9 cellular contexts compared by ENCODE assay signal in the genomic region with DNA sequence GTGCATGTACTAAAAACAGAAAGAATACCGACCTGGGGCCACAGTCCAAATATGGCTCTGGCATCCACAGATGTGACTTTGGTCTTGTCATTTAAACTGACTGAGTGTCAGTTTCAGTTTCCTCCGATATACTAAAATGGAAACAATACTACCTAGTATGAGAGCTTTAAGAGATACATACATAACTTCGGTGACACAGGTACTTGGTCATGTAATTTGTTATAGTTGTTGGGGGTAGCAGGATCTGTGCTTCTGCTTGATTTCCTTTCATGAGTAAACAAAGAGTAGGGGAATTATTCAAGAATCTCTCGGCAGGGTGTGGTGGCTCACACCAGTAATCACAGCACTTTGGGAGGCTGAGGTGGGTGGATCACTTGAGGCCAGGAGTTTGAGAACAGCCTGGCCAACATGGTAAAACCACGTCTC. TPM values are rescaled to one million over a fixed set of nuclear protein-coding genes. Genes with fewer than 3 reads are reported as not detected.
DNase-seq lines count a peak whose midpoint lies in the region; ATAC-seq and TF ChIP-seq lines count a peak whose summit lies in the region.
"Had no signal": no experiment of that assay in that cellular context is flagged by ENCODE, and none has a peak within 500 bp of the region (broad histone marks: within the 10 kb centered on the region; RNA-seq: fewer than 3 reads in every experiment).

No MANE protein-coding gene starts in this region.

- H3K27me3 Mint-ChIP-seq in activated naive CD8-positive, alpha-beta T cell: no peaks in the 10 kb centered on the region

- no peaks in the 10 kb centered on the region for H3K9me3 ChIP-seq in SK-N-SH

- CTCF ChIA-PET in SK-N-SH (lab: Yijun Ruan, JAX): interaction anchor here (0.9 to 1.0 kb wide), 2 partner anchors 13 to 209 kb away, joined by 3 read pairs; no protein-coding TSS in a partner anchor

- no peak for TF ChIP-seq RAD21 in SK-N-SH (IDR thresholded peaks at IDR 0.05; ENCODE audit: low read length)

- H3K4me1 Mint-ChIP-seq in activated naive CD8-positive, alpha-beta T cell (ENCODE audit: low read depth): peaks cover 58% of the 10 kb centered on the region

- ATAC-seq in GM18498 (IDR thresholded peaks at IDR 0.05; ENCODE audit: unreplicated experiment): peak; percentile 87
- ATAC-seq in HG03196 (IDR thresholded peaks at IDR 0.05; ENCODE audit: unreplicated experiment): peak; percentile 77

- H4K20me1 ChIP-seq in SK-N-SH (ENCODE audit: insufficient read depth): no peaks in the 10 kb centered on the region

- no peaks in the 10 kb centered on the region for H3K9me2 ChIP-seq in SK-N-SH

- H3K4me3 Mint-ChIP-seq in activated naive CD8-positive, alpha-beta T cell: peak overlapping the region; percentile 4

- H3K4me1 ChIP-seq in SK-N-SH (ENCODE audit: control insufficient read depth in 1 of 2, insufficient read depth in 2 of 2, low read depth in 1 of 2, low read length in 1 of 2): peaks cover 0 to 6% of the 10 kb centered on the region in 2 experiments; a peak in 1 of 4 replicates

- TF ChIP-seq CTCF in GM20000 (IDR thresholded peaks at IDR 0.05; ENCODE audit: extremely low read depth, missing control alignments) (no peak), SK-N-SH (IDR thresholded peaks at IDR 0.05) (no peak)

- H3K9me3 Mint-ChIP-seq in activated naive CD8-positive, alpha-beta T cell (ENCODE audit: low read depth): no peaks in the 10 kb centered on the region

- H3K27ac ChIP-seq in SK-N-SH (ENCODE audit: low read depth in 2 of 2, low read length in 1 of 2): no peak overlapping the region

- H3K36me3 ChIP-seq in SK-N-SH (replicated peaks in 1 of 2; ENCODE audit: control insufficient read depth in 1 of 2, insufficient read depth in 2 of 2, low read length in 1 of 2): no peaks in the 10 kb centered on the region

- DNase-seq in GM20000 (ENCODE audit: low spot score) (peak; percentile 51), NCI-H2107 treated with DMSO at 0.1 percent for 48 hours (lab: John Stamatoyannopoulos, UW; ENCODE audit: unreplicated experiment) (no peak), iPS-NIHi7 (ENCODE audit: extremely low spot score) (no peak), GOT3 (lab: John Stamatoyannopoulos, UW) (no peak), SK-N-SH (no peak)
- DNase-seq: activated gamma-delta T cell had no signal

- peaks cover 18% of the 10 kb centered on the region for H3K79me2 ChIP-seq in SK-N-SH (ENCODE audit: insufficient read depth)

- no peak overlapping the region for H2AFZ ChIP-seq in SK-N-SH (ENCODE audit: low read depth)

- peaks cover 7% of the 10 kb centered on the region for H3K36me3 Mint-ChIP-seq in activated naive CD8-positive, alpha-beta T cell

- POLR2A ChIA-PET in SK-N-SH (lab: Yijun Ruan, JAX): no interaction called here

- H3F3A ChIP-seq in SK-N-SH (replicated peaks; ENCODE audit: insufficient read depth): no peaks in the 10 kb centered on the region

- H3K9ac ChIP-seq in SK-N-SH: no peak overlapping the region

- no peak for TF ChIP-seq EP300 in SK-N-SH (IDR thresholded peaks at IDR 0.05; ENCODE audit: borderline replicate concordance in 1 of 2, low read depth in 1 of 2, low read length in 1 of 2)

- H3K4me2 ChIP-seq in SK-N-SH: no peak overlapping the region

- WGBS in SK-N-SH (ENCODE audit: low lambda C conversion rate): 97% methylated on average over 5 of the region's 5 CpGs

- no peak overlapping the region for H3K4me3 ChIP-seq in SK-N-SH (ENCODE audit: low read depth in 2 of 2, low read length in 1 of 2)

- no peaks in the 10 kb centered on the region for H3K27me3 ChIP-seq in SK-N-SH (ENCODE audit: insufficient read depth)

- H3K27ac Mint-ChIP-seq in activated naive CD8-positive, alpha-beta T cell: peak overlapping the region; percentile 35

TF ChIP-seq in SK-N-SH, 30 proteins besides CTCF, POLR2A, EP300 and RAD21:
- TF ChIP-seq, protein P1, sequence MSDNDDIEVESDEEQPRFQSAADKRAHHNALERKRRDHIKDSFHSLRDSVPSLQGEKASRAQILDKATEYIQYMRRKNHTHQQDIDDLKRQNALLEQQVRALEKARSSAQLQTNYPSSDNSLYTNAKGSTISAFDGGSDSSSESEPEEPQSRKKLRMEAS (IDR thresholded peaks at IDR 0.05; ENCODE audit: low read depth): no peak
- TF ChIP-seq TCF12 (IDR thresholded peaks at IDR 0.05): no peak
- TF ChIP-seq RFX5 (IDR thresholded peaks at IDR 0.05; ENCODE audit: low read length): no peak
- no peak for TF ChIP-seq POLR2AphosphoS5 (IDR thresholded peaks at IDR 0.05; ENCODE audit: low read depth, low read length)
- TF ChIP-seq ELF1 (IDR thresholded peaks at IDR 0.05): no peak
- no peak for TF ChIP-seq YY1 (IDR thresholded peaks at IDR 0.05; ENCODE audit: low read depth)
- TF ChIP-seq FOSL2 (IDR thresholded peaks at IDR 0.05; ENCODE audit: borderline replicate concordance, low read depth): no peak
- no peak for TF ChIP-seq NRF1 (IDR thresholded peaks at IDR 0.05; ENCODE audit: low read depth, low read length)
- TF ChIP-seq, protein P2, sequence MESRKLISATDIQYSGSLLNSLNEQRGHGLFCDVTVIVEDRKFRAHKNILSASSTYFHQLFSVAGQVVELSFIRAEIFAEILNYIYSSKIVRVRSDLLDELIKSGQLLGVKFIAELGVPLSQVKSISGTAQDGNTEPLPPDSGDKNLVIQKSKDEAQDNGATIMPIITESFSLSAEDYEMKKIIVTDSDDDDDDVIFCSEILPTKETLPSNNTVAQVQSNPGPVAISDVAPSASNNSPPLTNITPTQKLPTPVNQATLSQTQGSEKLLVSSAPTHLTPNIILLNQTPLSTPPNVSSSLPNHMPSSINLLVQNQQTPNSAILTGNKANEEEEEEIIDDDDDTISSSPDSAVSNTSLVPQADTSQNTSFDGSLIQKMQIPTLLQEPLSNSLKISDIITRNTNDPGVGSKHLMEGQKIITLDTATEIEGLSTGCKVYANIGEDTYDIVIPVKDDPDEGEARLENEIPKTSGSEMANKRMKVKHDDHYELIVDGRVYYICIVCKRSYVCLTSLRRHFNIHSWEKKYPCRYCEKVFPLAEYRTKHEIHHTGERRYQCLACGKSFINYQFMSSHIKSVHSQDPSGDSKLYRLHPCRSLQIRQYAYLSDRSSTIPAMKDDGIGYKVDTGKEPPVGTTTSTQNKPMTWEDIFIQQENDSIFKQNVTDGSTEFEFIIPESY (IDR thresholded peaks at IDR 0.05; ENCODE audit: borderline replicate concordance, low read depth): no peak
- no peak for TF ChIP-seq FOXJ3 (CRISPR knock-in tag; IDR thresholded peaks at IDR 0.05)
- TF ChIP-seq, protein P3, sequence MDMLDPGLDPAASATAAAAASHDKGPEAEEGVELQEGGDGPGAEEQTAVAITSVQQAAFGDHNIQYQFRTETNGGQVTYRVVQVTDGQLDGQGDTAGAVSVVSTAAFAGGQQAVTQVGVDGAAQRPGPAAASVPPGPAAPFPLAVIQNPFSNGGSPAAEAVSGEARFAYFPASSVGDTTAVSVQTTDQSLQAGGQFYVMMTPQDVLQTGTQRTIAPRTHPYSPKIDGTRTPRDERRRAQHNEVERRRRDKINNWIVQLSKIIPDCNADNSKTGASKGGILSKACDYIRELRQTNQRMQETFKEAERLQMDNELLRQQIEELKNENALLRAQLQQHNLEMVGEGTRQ (IDR thresholded peaks at IDR 0.05; ENCODE audit: borderline replicate concordance, low read depth, low read length): no peak
- no peak for TF ChIP-seq CHD2 (IDR thresholded peaks at IDR 0.05; ENCODE audit: low read length, partially characterized antibody)
- no peak for TF ChIP-seq TEAD4 (IDR thresholded peaks at IDR 0.05; ENCODE audit: borderline replicate concordance, insufficient read depth)
- TF ChIP-seq JUND (IDR thresholded peaks at IDR 0.05): no peak
- TF ChIP-seq, protein P4, sequence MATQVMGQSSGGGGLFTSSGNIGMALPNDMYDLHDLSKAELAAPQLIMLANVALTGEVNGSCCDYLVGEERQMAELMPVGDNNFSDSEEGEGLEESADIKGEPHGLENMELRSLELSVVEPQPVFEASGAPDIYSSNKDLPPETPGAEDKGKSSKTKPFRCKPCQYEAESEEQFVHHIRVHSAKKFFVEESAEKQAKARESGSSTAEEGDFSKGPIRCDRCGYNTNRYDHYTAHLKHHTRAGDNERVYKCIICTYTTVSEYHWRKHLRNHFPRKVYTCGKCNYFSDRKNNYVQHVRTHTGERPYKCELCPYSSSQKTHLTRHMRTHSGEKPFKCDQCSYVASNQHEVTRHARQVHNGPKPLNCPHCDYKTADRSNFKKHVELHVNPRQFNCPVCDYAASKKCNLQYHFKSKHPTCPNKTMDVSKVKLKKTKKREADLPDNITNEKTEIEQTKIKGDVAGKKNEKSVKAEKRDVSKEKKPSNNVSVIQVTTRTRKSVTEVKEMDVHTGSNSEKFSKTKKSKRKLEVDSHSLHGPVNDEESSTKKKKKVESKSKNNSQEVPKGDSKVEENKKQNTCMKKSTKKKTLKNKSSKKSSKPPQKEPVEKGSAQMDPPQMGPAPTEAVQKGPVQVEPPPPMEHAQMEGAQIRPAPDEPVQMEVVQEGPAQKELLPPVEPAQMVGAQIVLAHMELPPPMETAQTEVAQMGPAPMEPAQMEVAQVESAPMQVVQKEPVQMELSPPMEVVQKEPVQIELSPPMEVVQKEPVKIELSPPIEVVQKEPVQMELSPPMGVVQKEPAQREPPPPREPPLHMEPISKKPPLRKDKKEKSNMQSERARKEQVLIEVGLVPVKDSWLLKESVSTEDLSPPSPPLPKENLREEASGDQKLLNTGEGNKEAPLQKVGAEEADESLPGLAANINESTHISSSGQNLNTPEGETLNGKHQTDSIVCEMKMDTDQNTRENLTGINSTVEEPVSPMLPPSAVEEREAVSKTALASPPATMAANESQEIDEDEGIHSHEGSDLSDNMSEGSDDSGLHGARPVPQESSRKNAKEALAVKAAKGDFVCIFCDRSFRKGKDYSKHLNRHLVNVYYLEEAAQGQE (IDR thresholded peaks at IDR 0.05; ENCODE audit: low read depth, low read length): no peak
- no peak for TF ChIP-seq SMC3 (IDR thresholded peaks at IDR 0.05; ENCODE audit: low read depth, low read length)

RNA-seq across cellular contexts. Expression of a gene that starts 32.1 kb away (rescaled TPM):
- polyA plus RNA-seq in SK-N-SH (2012; rRNA removed): 10.9 and 13.2 TPM in 2 replicates
- 12.3 and 12.6 TPM in 2 replicates for polyA plus RNA-seq in SK-N-SH (2012; cell fraction: cytosol; rRNA removed)
- 7.8 and 11.3 TPM in 2 replicates for polyA plus RNA-seq in SK-N-SH (2012; cell fraction: nucleus; rRNA removed)
